8 cellular contexts compared by ENCODE assay signal in genomic region chr19:2329162-2329505, GRCh38. TPM values are rescaled to one million over a fixed set of nuclear protein-coding genes. Genes with fewer than 3 reads are reported as not detected.
DNase-seq lines count a peak whose midpoint lies in the region; ATAC-seq and TF ChIP-seq lines count a peak whose summit lies in the region.

No MANE protein-coding gene starts in this region.

- H3K9me3 ChIP-seq in thymus (ENCODE audit: control insufficient read depth), result no peaks in the 10 kb centered on the region

- no peak for DNase-seq in activated CD4-positive, alpha-beta T cell treated with anti-CD3 and anti-CD28 coated beads for 36 hours
- no peak for DNase-seq in activated CD4-positive, alpha-beta T cell treated with anti-CD3 and anti-CD28 coated beads for 1 hour
- no peak for DNase-seq in activated naive CD8-positive, alpha-beta T cell treated with anti-CD3 and anti-CD28 coated beads, Interleukin-2, amount 50 U/mL, for 24 hours
- DNase-seq in kidney epithelial cell (ENCODE audit: low read depth) (no peak), activated gamma-delta T cell (lab: John Stamatoyannopoulos, UW) (no peak)

- no peak for TF ChIP-seq CTCF in kidney epithelial cell (IDR thresholded peaks at IDR 0.05; ENCODE audit: insufficient read depth, low read length, poor library complexity, severe bottlenecking)

- peak overlapping the region; percentile 98 for H3K4me3 Mint-ChIP-seq in activated CD4-positive, alpha-beta T cell treated with anti-CD3 and anti-CD28 coated beads for 36 hours
- H3K4me3 Mint-ChIP-seq in activated naive CD8-positive, alpha-beta T cell treated with anti-CD3 and anti-CD28 coated beads, Interleukin-2, amount 50 U/mL, for 24 hours, result peak overlapping the region; percentile 99

- POLR2A ChIA-PET in activated CD4-positive, alpha-beta T cell treated with anti-CD3 and anti-CD28 coated beads for 36 hours (lab: Charles Lee), result no interaction called here

- no peak overlapping the region for H3K27ac ChIP-seq in thymus (ENCODE audit: low read depth)

- H3K4me3 ChIP-seq in kidney epithelial cell (ENCODE audit: low read depth, low read length), result peak overlapping the region; percentile 95
- H3K4me3 ChIP-seq in thymus (ENCODE audit: low read length), result peak overlapping the region; percentile 95

- CTCF ChIA-PET in activated CD4-positive, alpha-beta T cell treated with anti-CD3 and anti-CD28 coated beads for 36 hours (lab: Charles Lee), result interaction anchor here (0.5 kb wide), 1 partner anchor 76 kb away, joined by 3 read pairs; no protein-coding TSS in a partner anchor

- WGBS in thymus, result 17% methylated on average over 18 of the region's 18 CpGs

- H3K9me3 Mint-ChIP-seq in activated CD4-positive, alpha-beta T cell treated with anti-CD3 and anti-CD28 coated beads for 36 hours (ENCODE audit: low read depth), result no peaks in the 10 kb centered on the region
- no peaks in the 10 kb centered on the region for H3K9me3 Mint-ChIP-seq in activated naive CD8-positive, alpha-beta T cell treated with anti-CD3 and anti-CD28 coated beads, Interleukin-2, amount 50 U/mL, for 24 hours

- no peaks in the 10 kb centered on the region for H3K27me3 ChIP-seq in kidney epithelial cell (ENCODE audit: control insufficient read depth, insufficient read depth, low read length)
- H3K27me3 ChIP-seq in thymus (ENCODE audit: control insufficient read depth, insufficient read depth), result no peaks in the 10 kb centered on the region

- H3K4me1 Mint-ChIP-seq in activated CD4-positive, alpha-beta T cell treated with anti-CD3 and anti-CD28 coated beads for 36 hours, result peaks cover 69% of the 10 kb centered on the region
- H3K4me1 Mint-ChIP-seq in activated naive CD8-positive, alpha-beta T cell treated with anti-CD3 and anti-CD28 coated beads, Interleukin-2, amount 50 U/mL, for 24 hours, result peaks cover 78% of the 10 kb centered on the region

- H3K36me3 Mint-ChIP-seq in activated CD4-positive, alpha-beta T cell treated with anti-CD3 and anti-CD28 coated beads for 36 hours (ENCODE audit: low read depth), result peaks cover 31% of the 10 kb centered on the region
- peaks cover 22% of the 10 kb centered on the region for H3K36me3 Mint-ChIP-seq in activated naive CD8-positive, alpha-beta T cell treated with anti-CD3 and anti-CD28 coated beads, Interleukin-2, amount 50 U/mL, for 24 hours (ENCODE audit: low read depth)

- H3K27ac Mint-ChIP-seq in activated CD4-positive, alpha-beta T cell treated with anti-CD3 and anti-CD28 coated beads for 36 hours, result peak overlapping the region; percentile 85
- peak overlapping the region; percentile 87 for H3K27ac Mint-ChIP-seq in activated naive CD8-positive, alpha-beta T cell treated with anti-CD3 and anti-CD28 coated beads, Interleukin-2, amount 50 U/mL, for 24 hours

- intact Hi-C loops in activated CD4-positive, alpha-beta T cell treated with anti-CD3 and anti-CD28 coated beads for 36 hours (cut with DNase I, micrococcal nuclease), result loop anchor here in 1 of 2 experiments (2.0 to 5.0 kb wide), 4 partner anchors 128 to 1178 kb away; partner anchors contain the start of genes BTBD2, FZR1 and LMNB2

- H3K27me3 Mint-ChIP-seq in activated CD4-positive, alpha-beta T cell treated with anti-CD3 and anti-CD28 coated beads for 36 hours, result no peaks in the 10 kb centered on the region
- H3K27me3 Mint-ChIP-seq in activated naive CD8-positive, alpha-beta T cell treated with anti-CD3 and anti-CD28 coated beads, Interleukin-2, amount 50 U/mL, for 24 hours, result no peaks in the 10 kb centered on the region

- H3K36me3 ChIP-seq in kidney epithelial cell (ENCODE audit: control insufficient read depth, insufficient read depth, low read length) (no peaks in the 10 kb centered on the region), thymus (ENCODE audit: control insufficient read depth, insufficient read depth) (peaks cover 4% of the 10 kb centered on the region)

- peaks cover 44% of the 10 kb centered on the region for H3K4me1 ChIP-seq in thymus (ENCODE audit: control insufficient read depth, insufficient read depth, low read length)

- no peak for ATAC-seq in activated CD4-positive, alpha-beta T cell treated with anti-CD3 and anti-CD28 coated beads for 36 hours
- ATAC-seq in activated naive CD8-positive, alpha-beta T cell treated with anti-CD3 and anti-CD28 coated beads, Interleukin-2, amount 50 U/mL, for 24 hours, result no peak
- ATAC-seq in HG02840 (IDR thresholded peaks at IDR 0.05; ENCODE audit: low FRiP score, unreplicated experiment) (no peak), HG02973 (IDR thresholded peaks at IDR 0.05; ENCODE audit: unreplicated experiment) (no peak)

RNA-seq across cellular contexts. Expression of gene SPPL2B, which starts 0.7 kb away (rescaled TPM):
- total RNA-seq in activated CD4-positive, alpha-beta T cell treated with anti-CD3 and anti-CD28 coated beads for 36 hours, result 10 to 100 TPM; 37.7 to 48.5 TPM
- 36.1 and 39.0 TPM in 2 replicates for total RNA-seq in kidney epithelial cell
- polyA plus RNA-seq in thymus, result 125 TPM

RNA-seq across cellular contexts. Expression of gene LSM7, which starts 0.7 kb away (rescaled TPM):
- total RNA-seq in activated CD4-positive, alpha-beta T cell treated with anti-CD3 and anti-CD28 coated beads for 36 hours, result 100 to 1,000 TPM; 113 to 134 TPM
- 140 and 144 TPM in 2 replicates for total RNA-seq in kidney epithelial cell
- 243 TPM for polyA plus RNA-seq in thymus

RNA-seq across cellular contexts. Expression of gene LINGO3, which starts 21.2 kb away (rescaled TPM):
- total RNA-seq in activated CD4-positive, alpha-beta T cell treated with anti-CD3 and anti-CD28 coated beads for 36 hours, result not detected
- total RNA-seq in kidney epithelial cell, result not detected in 2 replicates
- polyA plus RNA-seq in thymus, result 0.16 TPM

RNA-seq across cellular contexts. Expression of gene TMPRSS9, which starts 30.9 kb away (rescaled TPM):
- not detected for total RNA-seq in activated CD4-positive, alpha-beta T cell treated with anti-CD3 and anti-CD28 coated beads for 36 hours
- total RNA-seq in kidney epithelial cell, result not detected in 2 replicates
- 0.18 TPM for polyA plus RNA-seq in thymus

RNA-seq across cellular contexts. Expression of gene PEAK3, which starts 47.2 kb away (rescaled TPM):
- not detected for total RNA-seq in activated CD4-positive, alpha-beta T cell treated with anti-CD3 and anti-CD28 coated beads for 36 hours
- not detected in 2 replicates for total RNA-seq in kidney epithelial cell
- polyA plus RNA-seq in thymus, result 0.34 TPM
